Comparison of ENCODE assay signal across 1 cellular context in genomic region chr3:31765856-31766255, GRCh38.
TF ChIP-seq lines count a peak whose summit lies in the region.

No MANE protein-coding gene starts in this region.

TF ChIP-seq in HepG2, 621 proteins besides CTCF, POLR2A, EP300 and RAD21:
- TF ChIP-seq MNT (IDR thresholded peaks at IDR 0.05) (peak; percentile 65), ZNF496 (CRISPR knock-in tag; IDR thresholded peaks at IDR 0.05; ENCODE audit: insufficient replicate concordance) (no peak), NCOR1 (IDR thresholded peaks at IDR 0.05; ENCODE audit: borderline replicate concordance, low read length) (no peak)
TF ChIP-seq in HepG2: peak in this region for 1.
